Comparison of ENCODE assay signal across 10 cellular contexts in genomic region chr15:57555270-57555669, GRCh38. TPM values are rescaled to one million over a fixed set of nuclear protein-coding genes. Genes with fewer than 3 reads are reported as not detected.
DNase-seq lines count a peak whose midpoint lies in the region; FAIRE-seq and TF ChIP-seq lines count a peak whose summit lies in the region.
"Had no signal": no experiment of that assay in that cellular context is flagged by ENCODE, and none has a peak within 500 bp of the region (broad histone marks: within the 10 kb centered on the region; RNA-seq: fewer than 3 reads in every experiment).

No MANE protein-coding gene starts in this region.

- H3K27me3 ChIP-seq in MG63 (no peaks in the 10 kb centered on the region; the same call in 1 of the 2 replicates), stomach smooth muscle (ENCODE audit: control insufficient read depth in 1 of 2, insufficient read depth in 2 of 2, low read length in 2 of 2) (no peaks in the 10 kb centered on the region)
- H3K27me3 ChIP-seq: suprapubic skin had no signal

- peaks cover 45 to 49% of the 10 kb centered on the region in 2 donors for H3K4me1 ChIP-seq in kidney (ENCODE audit: control insufficient read depth in 1 of 2, insufficient read depth in 1 of 2, low read depth in 1 of 2, low read length in 2 of 2)
- H3K4me1 ChIP-seq in stomach smooth muscle (ENCODE audit: control insufficient read depth, insufficient read depth, low read length): peaks cover 28% of the 10 kb centered on the region

- TF ChIP-seq CTCF in VCaP (conservative IDR thresholded peaks at IDR 0.05) (no peak), kidney (IDR thresholded peaks at IDR 0.05; ENCODE audit: borderline replicate concordance, extremely low read depth, insufficient read depth) (no peak)

- H3K27ac ChIP-seq in VCaP (peak overlapping the region; percentile 30; the same call in 1 of the 2 replicates), kidney (ENCODE audit: low read depth in 2 of 2, low read length in 2 of 2) (peak overlapping the region; percentile 72 to 90), stomach smooth muscle (ENCODE audit: low read length) (peak overlapping the region; percentile 76)
- H3K27ac ChIP-seq: suprapubic skin had no signal

- H3K9ac ChIP-seq in kidney (ENCODE audit: low read length in 2 of 2) (no peak overlapping the region), stomach smooth muscle (ENCODE audit: low read length in 2 of 2) (no peak overlapping the region)

- FAIRE-seq in kidney (lab: Jason Lieb, UNC): no peak

- intact Hi-C loops in kidney (cut with DNase I): no loop called here

- H3K36me3 ChIP-seq in MG63 (no peaks in the 10 kb centered on the region), kidney (ENCODE audit: control insufficient read depth in 1 of 2, insufficient read depth in 2 of 2, low read length in 2 of 2) (peaks cover 7% of the 10 kb centered on the region in 2 donors), stomach smooth muscle (ENCODE audit: control insufficient read depth in 2 of 2, insufficient read depth in 2 of 2, low read length in 2 of 2) (no peaks in the 10 kb centered on the region)
- H3K36me3 ChIP-seq: suprapubic skin had no signal

- no peaks in the 10 kb centered on the region for H3K9me3 ChIP-seq in MG63
- no peaks in the 10 kb centered on the region for H3K9me3 ChIP-seq in kidney (ENCODE audit: control insufficient read depth in 1 of 2, low read length in 2 of 2)
- no peaks in the 10 kb centered on the region for H3K9me3 ChIP-seq in stomach smooth muscle (ENCODE audit: control insufficient read depth in 2 of 2, low read length in 2 of 2)
- H3K9me3 ChIP-seq: suprapubic skin had no signal

- H3K4me3 ChIP-seq in MG63: no peak overlapping the region
- H3K4me3 ChIP-seq in kidney (ENCODE audit: low read length in 2 of 2): no peak overlapping the region
- H3K4me3 ChIP-seq in stomach smooth muscle (ENCODE audit: low read length in 2 of 2): no peak overlapping the region
- H3K4me3 ChIP-seq: suprapubic skin had no signal

- DNase-seq in MG63 (peak; percentile 73), kidney (no peak), epidermal melanocyte (ENCODE audit: insufficient read length, low spot score) (no peak), ecto neural progenitor cell (ENCODE audit: low spot score) (no peak), NCI-H1092 treated with DMSO at 0.1 percent for 48 hours (lab: John Stamatoyannopoulos, UW) (no peak)
- DNase-seq: Karpas-422, NCI-H2081 treated with DMSO at 0.1 percent for 48 hours had no signal

RNA-seq across cellular contexts. Expression of gene MYZAP, which starts 36.4 kb away (rescaled TPM):
- total RNA-seq in MG63 (2014; rRNA removed; shearing (Covaris generic); ENCODE audit: low replicate concordance): 0.69 TPM in 1 of 2 replicates, not detected in the other
- 3.3 TPM for total RNA-seq in kidney
- 6.1 TPM for polyA plus RNA-seq in kidney (ENCODE audit: insufficient read depth, low read depth, low replicate concordance)

Comparison
In these comparisons a context has a peak if more than half of its experiments do, and no peak if none do; other contexts are left out.
1. H3K27ac ChIP-seq: peak in every context shown above with its lines; median percentile 81 in kidney; 76 in stomach smooth muscle; 30 in VCaP.